In the genomic region with DNA sequence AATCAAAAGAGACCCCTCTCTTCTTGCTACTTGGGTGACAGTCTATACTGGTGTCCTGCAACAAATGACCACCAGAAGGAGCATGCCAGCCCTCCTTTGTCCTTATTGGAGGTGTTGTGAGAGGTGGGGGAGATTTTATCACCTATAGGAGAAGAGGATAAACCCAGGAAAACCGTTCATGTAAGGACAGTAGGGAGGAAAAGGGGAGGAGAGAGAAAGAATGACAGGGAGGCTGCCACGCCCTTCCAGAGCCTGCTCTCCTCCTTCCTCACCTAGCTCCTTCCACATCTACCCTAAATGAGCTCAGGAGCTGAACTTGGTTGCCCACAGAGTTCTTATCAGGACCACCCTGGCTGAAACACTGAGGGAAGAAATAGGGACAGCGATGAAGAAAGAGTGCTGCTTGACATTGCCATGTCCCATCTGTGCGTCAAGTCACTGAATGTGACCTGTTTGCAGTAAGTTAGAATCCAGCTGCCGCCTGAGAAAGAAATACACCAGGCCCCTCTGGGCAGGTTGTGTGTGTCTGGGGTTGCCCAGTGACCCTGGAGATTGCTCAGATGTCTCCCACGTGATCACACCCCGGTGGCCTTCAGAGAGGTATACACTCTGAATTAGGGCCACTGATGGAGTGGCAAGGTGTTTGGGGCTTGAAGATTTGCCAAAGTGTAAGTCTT, we compare ENCODE assay signal across 10 cellular contexts. TPM values are rescaled to one million over a fixed set of nuclear protein-coding genes. Genes with fewer than 3 reads are reported as not detected.
DNase-seq lines count a peak whose midpoint lies in the region; ATAC-seq, FAIRE-seq and TF ChIP-seq lines count a peak whose summit lies in the region.
"Had no signal": no experiment of that assay in that cellular context is flagged by ENCODE, and none has a peak within 500 bp of the region (broad histone marks: within the 10 kb centered on the region; RNA-seq: fewer than 3 reads in every experiment).

No MANE protein-coding gene starts in this region.

- H3K9me3 ChIP-seq in SU-DHL-6 (ENCODE audit: insufficient read depth, low read length) (no peaks in the 10 kb centered on the region), mesenchymal stem cell (ENCODE audit: control insufficient read depth, low read length) (no peaks in the 10 kb centered on the region)

- H2BK120ac ChIP-seq in mesenchymal stem cell (ENCODE audit: low read depth, low read length): no peak overlapping the region

- FAIRE-seq in GM18507 (lab: Jason Lieb, UNC): peak; percentile 92

- 68% methylated on average over 5 of the region's 7 CpGs for WGBS in mesenchymal stem cell

- peak overlapping the region in 1 of 2 experiments; percentile 49 for H3K14ac ChIP-seq in mesenchymal stem cell (ENCODE audit: low read length in 2 of 2)

- H2BK5ac ChIP-seq in mesenchymal stem cell (ENCODE audit: low read depth, low read length, poor library complexity, severe bottlenecking): no peak overlapping the region

- no peaks in the 10 kb centered on the region for H4K20me1 ChIP-seq in SU-DHL-6 (ENCODE audit: low read depth, low read length)

- no peaks in the 10 kb centered on the region for H3K27me3 ChIP-seq in SU-DHL-6 (ENCODE audit: low read length)
- H3K27me3 ChIP-seq in mesenchymal stem cell (ENCODE audit: control insufficient read depth in 1 of 2, insufficient read depth in 1 of 2, low read length in 2 of 2): no peaks in the 10 kb centered on the region

- H3K4me3 ChIP-seq in SU-DHL-6 (ENCODE audit: insufficient read depth, low read length, poor library complexity, severe bottlenecking) (no peak overlapping the region), mesenchymal stem cell (ENCODE audit: insufficient read depth in 1 of 2, low read depth in 1 of 2, low read length in 2 of 2) (no peak overlapping the region)

- H2AFZ ChIP-seq in SU-DHL-6 (ENCODE audit: low read depth, low read length, severe bottlenecking) (no peak overlapping the region), mesenchymal stem cell (ENCODE audit: low read depth, low read length) (no peak overlapping the region)

- peak; percentile 23 for ATAC-seq in GM21576 (IDR thresholded peaks at IDR 0.05; ENCODE audit: unreplicated experiment)
- ATAC-seq in HG03039 (IDR thresholded peaks at IDR 0.05; ENCODE audit: unreplicated experiment): no peak
- no peak for ATAC-seq in esophagus mucosa

- H3K9ac ChIP-seq in SU-DHL-6 (ENCODE audit: low read length) (peak overlapping the region; percentile 65), mesenchymal stem cell (ENCODE audit: low read length) (no peak overlapping the region)

- DNase-seq in GM18507 (ENCODE audit: extremely low spot score, insufficient read length, low read depth) (no peak), mesenchymal stem cell (no peak), NCI-H345 treated with DMSO at 0.1 percent for 48 hours (lab: John Stamatoyannopoulos, UW; ENCODE audit: unreplicated experiment) (no peak), COLO668 (lab: John Stamatoyannopoulos, UW; ENCODE audit: unreplicated experiment) (no peak)
- DNase-seq: glutamatergic neuron, NCI-H2081 treated with DMSO at 0.1 percent for 48 hours had no signal

- H3K4ac ChIP-seq in mesenchymal stem cell (ENCODE audit: low read depth in 1 of 2, low read length in 2 of 2): no peak overlapping the region

- H3K36me3 ChIP-seq in SU-DHL-6 (ENCODE audit: low read length): no peaks in the 10 kb centered on the region
- H3K36me3 ChIP-seq in mesenchymal stem cell (ENCODE audit: control insufficient read depth in 1 of 2, insufficient read depth in 2 of 2, low read depth in 1 of 2, low read length in 2 of 2): no peaks in the 10 kb centered on the region

- no peak overlapping the region for H4K8ac ChIP-seq in mesenchymal stem cell (ENCODE audit: low read length)

- H3K79me1 ChIP-seq in mesenchymal stem cell (replicated peaks; ENCODE audit: low read length, poor library complexity, severe bottlenecking): no peaks in the 10 kb centered on the region

- H3K18ac ChIP-seq in mesenchymal stem cell (ENCODE audit: low read depth in 1 of 2, low read length in 2 of 2): no peak overlapping the region

- peaks cover 6% of the 10 kb centered on the region for H3K4me1 ChIP-seq in mesenchymal stem cell (ENCODE audit: control insufficient read depth, insufficient read depth, low read depth, low read length)

- H3K23ac ChIP-seq in mesenchymal stem cell (ENCODE audit: low read length in 2 of 2): no peak overlapping the region

- H3K4me2 ChIP-seq in SU-DHL-6 (ENCODE audit: low read depth, low read length, poor library complexity, severe bottlenecking) (peak overlapping the region; percentile 72), mesenchymal stem cell (ENCODE audit: low read length, poor library complexity, severe bottlenecking) (no peak overlapping the region)

- H3F3A ChIP-seq in SU-DHL-6 (ENCODE audit: insufficient read depth): peaks cover 52% of the 10 kb centered on the region

- TF ChIP-seq CTCF in SU-DHL-6 (IDR thresholded peaks at IDR 0.05; ENCODE audit: insufficient read depth, low read length, poor library complexity, severe bottlenecking): no peak

- peak overlapping the region; percentile 26 for H2AK5ac ChIP-seq in mesenchymal stem cell (ENCODE audit: low read length, severe bottlenecking)

- no peaks in the 10 kb centered on the region for H3K79me2 ChIP-seq in SU-DHL-6 (ENCODE audit: insufficient read depth, low read length)

- H4K91ac ChIP-seq in mesenchymal stem cell (ENCODE audit: low read length): no peak overlapping the region

- no peaks in the 10 kb centered on the region for H3K9me2 ChIP-seq in SU-DHL-6 (replicated peaks; ENCODE audit: insufficient read depth, low read length)

- H3K27ac ChIP-seq in SU-DHL-6 (ENCODE audit: low read depth, low read length) (peak overlapping the region; percentile 100), mesenchymal stem cell (ENCODE audit: low read length, poor library complexity, severe bottlenecking) (no peak overlapping the region)

- H2BK15ac ChIP-seq in mesenchymal stem cell (ENCODE audit: low read depth, poor library complexity, severe bottlenecking): no peak overlapping the region

- H2BK12ac ChIP-seq in mesenchymal stem cell (ENCODE audit: low read length in 2 of 2): peak overlapping the region in 1 of 2 experiments; percentile 26

RNA-seq across cellular contexts. Expression of gene ETS1, which starts 40.4 kb away (rescaled TPM):
- 28.1 TPM for polyA plus RNA-seq in mesenchymal stem cell (2013, experiment 1 of 2)
- 27.2 TPM for polyA plus RNA-seq in mesenchymal stem cell (2013, experiment 2 of 2)
- total RNA-seq in esophagus mucosa: 7.8 TPM
